Comparison of ENCODE assay signal across 15 cellular contexts in the genomic region with DNA sequence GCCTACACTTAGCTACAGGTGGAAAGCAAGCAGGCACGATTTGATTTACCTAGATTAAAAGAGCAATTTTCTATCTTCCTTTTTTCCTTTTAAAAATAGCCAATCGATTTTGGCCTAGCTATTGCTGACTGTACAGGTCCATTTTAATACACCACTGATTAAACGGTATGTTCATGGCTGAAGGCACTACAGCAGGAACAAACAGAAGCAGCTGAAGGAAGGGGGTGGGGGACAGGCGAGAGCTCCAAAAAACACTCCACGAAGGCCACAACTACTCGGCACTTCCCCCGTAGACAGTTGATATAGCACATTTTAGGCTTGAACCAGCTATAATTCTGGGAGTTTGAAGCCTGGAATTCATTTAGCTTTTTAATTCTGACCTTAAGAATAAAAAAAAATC.
DNase-seq lines count a peak whose midpoint lies in the region; ATAC-seq and TF ChIP-seq lines count a peak whose summit lies in the region.
"Had no signal": no experiment of that assay in that cellular context is flagged by ENCODE, and none has a peak within 500 bp of the region (broad histone marks: within the 10 kb centered on the region; RNA-seq: fewer than 3 reads in every experiment).

No MANE protein-coding gene starts in this region.

- TF ChIP-seq CTCF in dorsolateral prefrontal cortex (IDR thresholded peaks at IDR 0.05 in 54 of 56, conservative IDR thresholded peaks at IDR 0.05 in 2 of 56; ENCODE audit: low read depth in 1 of 56, partially characterized antibody in 56 of 56) = no peak
- TF ChIP-seq CTCF in progenitor cell of endocrine pancreas (IDR thresholded peaks at IDR 0.05; ENCODE audit: unreplicated experiment) = no peak

- H3K4me3 ChIP-seq in dorsolateral prefrontal cortex = peak overlapping the region in 20 of 59 donors; percentile 2 to 37 (median 21)
- H3K4me3 ChIP-seq: mucosa of descending colon, thoracic aorta had no signal

- ATAC-seq in GM18909 (IDR thresholded peaks at IDR 0.05; ENCODE audit: poor library complexity, unreplicated experiment) = no peak
- no peak for ATAC-seq in HG03521 (IDR thresholded peaks at IDR 0.05; ENCODE audit: unreplicated experiment)
- no peak for ATAC-seq in HG03432 (IDR thresholded peaks at IDR 0.05; ENCODE audit: unreplicated experiment)
- ATAC-seq: activated CD8-positive, alpha-beta T cell treated with anti-CD3 and anti-CD28 coated beads, Interleukin-2, amount 10 ng/mL, durations not matched to agents 7 days and 5 days; mucosa of descending colon had no signal

- intact Hi-C loops in dorsolateral prefrontal cortex (cut with DNase I) = no loop called here

- peak overlapping the region in 55 of 59 donors; percentile 2 to 89 (median 64) for H3K27ac ChIP-seq in dorsolateral prefrontal cortex
- H3K27ac ChIP-seq: thoracic aorta had no signal

- peak overlapping the region; percentile 85 for H3K27ac Mint-ChIP-seq in progenitor cell of endocrine pancreas
- H3K27ac Mint-ChIP-seq: activated CD8-positive, alpha-beta T cell treated with anti-CD3 and anti-CD28 coated beads, Interleukin-2, amount 10 ng/mL, durations not matched to agents 7 days and 5 days; CD8-positive, alpha-beta memory T cell had no signal

- H3K36me3 Mint-ChIP-seq in progenitor cell of endocrine pancreas (ENCODE audit: insufficient read depth) = no peaks in the 10 kb centered on the region
- H3K36me3 Mint-ChIP-seq: CD8-positive, alpha-beta memory T cell had no signal

- H3K27me3 ChIP-seq in dorsolateral prefrontal cortex = no peaks in the 10 kb centered on the region

- no peaks in the 10 kb centered on the region for H3K27me3 Mint-ChIP-seq in progenitor cell of endocrine pancreas
- H3K27me3 Mint-ChIP-seq: CD8-positive, alpha-beta memory T cell had no signal

- no peaks in the 10 kb centered on the region for H3K9me3 Mint-ChIP-seq in progenitor cell of endocrine pancreas (ENCODE audit: low read depth)
- H3K9me3 Mint-ChIP-seq: CD8-positive, alpha-beta memory T cell had no signal

- no peak overlapping the region for H3K4me3 Mint-ChIP-seq in progenitor cell of endocrine pancreas (ENCODE audit: low read depth)
- H3K4me3 Mint-ChIP-seq: activated CD8-positive, alpha-beta T cell treated with anti-CD3 and anti-CD28 coated beads, Interleukin-2, amount 10 ng/mL, durations not matched to agents 7 days and 5 days; CD8-positive, alpha-beta memory T cell had no signal

- DNase-seq in LHCN-M2 (ENCODE audit: low read depth) = peak; percentile 34
- DNase-seq in NCI-H2029 treated with DMSO at 0.1 percent for 48 hours (lab: John Stamatoyannopoulos, UW) = peak; percentile 66
- DNase-seq in dorsolateral prefrontal cortex = no peak
- DNase-seq in progenitor cell of endocrine pancreas (ENCODE audit: low spot score, unreplicated experiment) = no peak
- DNase-seq: activated CD8-positive, alpha-beta T cell treated with anti-CD3 and anti-CD28 coated beads, Interleukin-2, amount 10 ng/mL, durations not matched to agents 7 days and 5 days; activated naive CD4-positive, alpha-beta T cell treated with Interleukin-2 at 50 U/mL for 16 hours; CD8-positive, alpha-beta memory T cell; cerebellar nuclear complex; mucosa of descending colon; NCI-H2171 treated with DMSO at 0.1 percent for 48 hours; T-helper 9 cell had no signal

- peaks cover 49% of the 10 kb centered on the region for H3K4me1 Mint-ChIP-seq in progenitor cell of endocrine pancreas (ENCODE audit: low read depth)

Comparison
In these comparisons a context has a peak if more than half of its experiments do, and no peak if none do; other contexts are left out.
1. DNase-seq: peak in LHCN-M2 (single experiment) and NCI-H2029 treated with DMSO at 0.1 percent for 48 hours (single experiment); none in dorsolateral prefrontal cortex (0 of 10) and progenitor cell of endocrine pancreas (single experiment).